Comparison of ENCODE assay signal across 7 cellular contexts in genomic region chr13:32019612-32020233, GRCh38. TPM values are rescaled to one million over a fixed set of nuclear protein-coding genes. Genes with fewer than 3 reads are reported as not detected.
DNase-seq lines count a peak whose midpoint lies in the region; FAIRE-seq and TF ChIP-seq lines count a peak whose summit lies in the region.

No MANE protein-coding gene starts in this region.

- H3K4me3 ChIP-seq in epithelial cell of proximal tubule (ENCODE audit: low read depth, low read length): no peak overlapping the region

- peak; percentile 95 for TF ChIP-seq CTCF in epithelial cell of proximal tubule (conservative IDR thresholded peaks at IDR 0.05; ENCODE audit: low read depth, low read length)

- DNase-seq in ELF-1 (ENCODE audit: low read depth, low spot score): peak; percentile 45
- peak; percentile 33 for DNase-seq in GM19239 (ENCODE audit: insufficient read length, low spot score)
- peak; percentile 79 for DNase-seq in KBM-7
- peak; percentile 72 for DNase-seq in SK-N-DZ (ENCODE audit: low spot score)
- no peak for DNase-seq in epithelial cell of proximal tubule (ENCODE audit: low read depth)
- DNase-seq in mucosa of gallbladder (ENCODE audit: low spot score): peak; percentile 40
- DNase-seq in DMS79 treated with DMSO at 0.1 percent for 48 hours (lab: John Stamatoyannopoulos, UW): no peak

- peak; percentile 75 for FAIRE-seq in GM19239 (lab: Jason Lieb, UNC)

- in situ Hi-C loops in KBM-7 (cut with MboI; ENCODE audit: low pct_unique_long_range_greater_than_20kb, low sequenced_read_pairs): no loop called here

RNA-seq across cellular contexts. Expression of gene FRY, which starts 11.9 kb away (rescaled TPM):
- polyA plus RNA-seq in SK-N-DZ (2014; cell fraction: cytosol; rRNA removed): 3.9 and 5.1 TPM in 2 replicates
- 8.1 and 10.5 TPM in 2 replicates for polyA plus RNA-seq in SK-N-DZ (2014; cell fraction: nucleus; rRNA removed)
- 0.14 and 0.52 TPM in 2 replicates for total RNA-seq in epithelial cell of proximal tubule
- total RNA-seq in mucosa of gallbladder: 112 TPM

Comparison
In these comparisons a context has a peak if more than half of its experiments do, and no peak if none do; other contexts are left out.
1. DNase-seq: peak in ELF-1 (single experiment), GM19239 (single experiment), KBM-7 (single experiment), SK-N-DZ (single experiment) and mucosa of gallbladder (single experiment); none in epithelial cell of proximal tubule (single experiment) and DMS79 treated with DMSO at 0.1 percent for 48 hours (single experiment).
2. RNA of gene FRY, which starts 11.9 kb away (total RNA-seq): 112 TPM in mucosa of gallbladder (single experiment); 0.14 to 0.52 TPM in epithelial cell of proximal tubule; every median in the first group is over 10 times any median in the second.